ENCODE assay signal across 26 cellular contexts in genomic region chr2:230954738-230955137, GRCh38. TPM values are rescaled to one million over a fixed set of nuclear protein-coding genes. Genes with fewer than 3 reads are reported as not detected.
"Had no signal": no experiment of that assay in that cellular context is flagged by ENCODE, and none has a peak within 500 bp of the region (broad histone marks: within the 10 kb centered on the region; RNA-seq: fewer than 3 reads in every experiment).

No MANE protein-coding gene starts in this region.

- H3K27me3 ChIP-seq: adrenal gland, Peyer's patch had no signal

- H3K4me3 Mint-ChIP-seq: activated CD4-positive, alpha-beta memory T cell treated with anti-CD3 and anti-CD28 coated beads for 36 hours; activated CD4-positive, alpha-beta T cell treated with anti-CD3 and anti-CD28 coated beads, Interleukin-2, amount 10 ng/mL, durations not matched to agents 7 days and 5 days; activated T-helper 1 cell treated with anti-CD3 and anti-CD28 coated beads, Interleukin-12 subunit alpha, Interleukin-12 subunit beta, Interleukin-2, Interleukin-4 antibody, amounts not matched to agents 30 ng/mL and 10 ng/mL and 1 ng/mL, durations not matched to agents 14 hours and 24 hours and 36 hours; T-cell had no signal

- H3K27ac Mint-ChIP-seq: activated CD4-positive, alpha-beta T cell treated with anti-CD3 and anti-CD28 coated beads, Interleukin-2, amount 10 ng/mL, durations not matched to agents 7 days and 5 days; activated T-helper 1 cell treated with anti-CD3 and anti-CD28 coated beads, Interleukin-12 subunit alpha, Interleukin-12 subunit beta, Interleukin-2, Interleukin-4 antibody, amounts not matched to agents 30 ng/mL and 10 ng/mL and 1 ng/mL, durations not matched to agents 14 hours and 24 hours and 36 hours; T-cell had no signal

- H3K4me3 ChIP-seq: adrenal gland, Peyer's patch had no signal

- DNase-seq: activated CD4-positive, alpha-beta memory T cell treated with anti-CD3 and anti-CD28 coated beads for 36 hours; activated CD4-positive, alpha-beta T cell treated with anti-CD3 and anti-CD28 coated beads, Interleukin-2, amount 10 ng/mL, durations not matched to agents 7 days and 5 days; activated CD4-positive, CD25-positive, alpha-beta regulatory T cell; activated CD8-positive, alpha-beta memory T cell treated with anti-CD3 and anti-CD28 coated beads, Interleukin-2, amount 50 U/mL, for 4 hours; activated effector memory CD4-positive, alpha-beta T cell treated with anti-CD3 and anti-CD28 coated beads, Interleukin-2, amount 50 U/mL, for 16 hours; activated naive CD4-positive, alpha-beta T cell treated with Interleukin-2 at 50 U/mL for 16 hours; anterior cingulate cortex; cerebellar nuclear complex; Kasumi-1; NCI-H1105 treated with DMSO at 0.1 percent for 48 hours; NCI-H1436 treated with DMSO at 0.1 percent for 48 hours; NCI-H187; NCI-H2081; NCI-H510A treated with DMSO at 0.1 percent for 48 hours; NCI-H69; Peyer's patch; SHP77; T-cell had no signal

- H3K27ac ChIP-seq: adrenal gland, Peyer's patch, VCaP had no signal

- H3K36me3 Mint-ChIP-seq: activated naive CD4-positive, alpha-beta T cell treated with anti-CD3 and anti-CD28 coated beads, Interleukin-2, amount 50 U/mL, for 72 hours; T-cell had no signal

- ATAC-seq: T-cell had no signal

- H3K36me3 ChIP-seq: adrenal gland, Peyer's patch had no signal

- H3K9me3 ChIP-seq: adrenal gland, Peyer's patch had no signal

- FAIRE-seq: colon had no signal

RNA-seq across cellular contexts. Expression of gene GPR55, which starts 29.7 kb away (rescaled TPM):
- total RNA-seq: cardiac septum had no signal

RNA-seq across cellular contexts. Expression of gene SPATA3, which starts 41.2 kb away (rescaled TPM):
- total RNA-seq: activated T-helper 1 cell treated with anti-CD3 and anti-CD28 coated beads, Interleukin-12 subunit alpha, Interleukin-12 subunit beta, Interleukin-2, Interleukin-4 antibody, amounts not matched to agents 30 ng/mL and 10 ng/mL and 1 ng/mL, durations not matched to agents 14 hours and 24 hours and 36 hours; adrenal gland; cardiac septum; Peyer's patch; SK-MEL-5; T-cell; T-helper 2 cell treated with Interferon-gamma antibody and Interleukin-4, amounts not matched to agents 100 ng/mL and 5 ng/mL, for 36 hours had no signal
- polyA plus RNA-seq: adrenal gland had no signal
